ENCODE assay signal across 8 cellular contexts in genomic region chr3:152302521-152303021, GRCh38. TPM values are rescaled to one million over a fixed set of nuclear protein-coding genes. Genes with fewer than 3 reads are reported as not detected.
A peak's percentile ranks its signal among the peaks of the same experiment; 100 is the strongest.
DNase-seq lines count a peak whose midpoint lies in the region; ATAC-seq and TF ChIP-seq lines count a peak whose summit lies in the region.

No MANE protein-coding gene starts in this region.

- peaks cover 38 to 68% of the 10 kb centered on the region in 2 donors for H3K4me1 Mint-ChIP-seq in effector memory CD8-positive, alpha-beta T cell (ENCODE audit: low read depth in 2 of 2)

- DNase-seq in SKM-1 treated with dmso at 0.1 percent for 144 hours (lab: John Stamatoyannopoulos, UW; ENCODE audit: unreplicated experiment) (peak; percentile 15), SKM-1 (lab: John Stamatoyannopoulos, UW; ENCODE audit: unreplicated experiment) (no peak), NCI-H82 treated with DMSO at 0.1 percent for 48 hours (lab: John Stamatoyannopoulos, UW; ENCODE audit: unreplicated experiment) (peak; percentile 42), omental fat pad (ENCODE audit: low spot score) (no peak), pons (ENCODE audit: low spot score) (no peak), SK-N-DZ (ENCODE audit: low spot score) (no peak)
- no peak for DNase-seq in effector memory CD8-positive, alpha-beta T cell

- TF ChIP-seq CTCF in omental fat pad (IDR thresholded peaks at IDR 0.05) = no peak

- no peaks in the 10 kb centered on the region for H3K27me3 Mint-ChIP-seq in effector memory CD8-positive, alpha-beta T cell

- ATAC-seq in HG02798 (IDR thresholded peaks at IDR 0.05; ENCODE audit: poor library complexity, unreplicated experiment) (peak; percentile 75), omental fat pad (ENCODE audit: low FRiP score) (peak; percentile 58)
- ATAC-seq in effector memory CD8-positive, alpha-beta T cell (replicated peaks) = peak; percentile 44

- H3K9me3 Mint-ChIP-seq in effector memory CD8-positive, alpha-beta T cell = no peaks in the 10 kb centered on the region

- peak overlapping the region; percentile 60 to 93 for H3K27ac Mint-ChIP-seq in effector memory CD8-positive, alpha-beta T cell

- H3K4me3 Mint-ChIP-seq in effector memory CD8-positive, alpha-beta T cell = peak overlapping the region; percentile 40 to 76

- peaks cover 84% of the 10 kb centered on the region for H3K36me3 Mint-ChIP-seq in effector memory CD8-positive, alpha-beta T cell (ENCODE audit: insufficient read depth)

RNA-seq across cellular contexts. Expression of gene MBNL1, which starts 33.8 kb away (rescaled TPM):
- total RNA-seq in omental fat pad = 100 to 1,000 TPM; 346 to 530 (median 397) TPM
- 11.7 and 12.0 TPM in 2 replicates for polyA plus RNA-seq in SK-N-DZ (2014; cell fraction: cytosol; rRNA removed)
- 20.1 TPM in 2 replicates for polyA plus RNA-seq in SK-N-DZ (2014; cell fraction: nucleus; rRNA removed)

Comparison
In these comparisons a context has a peak if more than half of its experiments do, and no peak if none do; other contexts are left out.
1. DNase-seq: peak in SKM-1 treated with dmso at 0.1 percent for 144 hours (single experiment) and NCI-H82 treated with DMSO at 0.1 percent for 48 hours (single experiment); none in SKM-1 (single experiment), effector memory CD8-positive, alpha-beta T cell (0 of 3), omental fat pad (single experiment), pons (single experiment) and SK-N-DZ (single experiment).
2. Peak in every context shown above with its lines, with median percentiles within 50 percentile points of each other: ATAC-seq.